Comparison of ENCODE assay signal across 2 cellular contexts in the genomic region with DNA sequence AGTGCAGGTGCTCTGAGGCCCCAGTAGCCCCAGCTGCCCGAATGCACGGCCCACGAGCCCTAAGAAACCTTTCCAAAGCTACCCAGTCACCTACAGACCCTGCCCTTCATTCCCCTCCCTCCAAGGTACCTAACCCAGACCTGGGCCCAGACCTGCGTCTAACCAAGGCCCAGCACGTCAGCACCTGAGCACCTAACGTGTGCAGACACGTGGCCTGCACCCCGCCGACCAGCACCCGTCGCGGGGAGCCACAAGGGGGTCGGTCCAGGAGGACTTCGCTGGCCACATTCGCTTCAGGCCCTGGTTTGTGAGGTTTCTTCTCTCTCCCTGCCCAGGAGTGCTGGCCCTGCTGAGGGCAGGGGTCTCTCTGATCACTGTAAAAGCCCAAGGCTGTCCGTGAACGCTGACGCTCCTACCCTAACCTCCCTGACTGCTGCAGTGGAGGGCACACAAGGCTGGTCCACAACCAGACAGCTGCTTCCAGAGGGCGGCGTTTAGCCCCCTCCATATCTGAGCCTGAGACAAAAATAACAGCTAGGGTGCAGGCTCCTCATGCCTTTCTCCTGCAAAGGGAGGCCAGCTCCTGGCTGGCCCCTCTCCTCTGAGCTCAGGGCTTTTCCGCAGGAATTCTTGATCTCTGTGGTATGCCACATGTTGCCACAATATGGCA.
TF ChIP-seq lines count a peak whose summit lies in the region.

No MANE protein-coding gene starts in this region.

TF ChIP-seq in SK-N-SH, 30 proteins besides CTCF, POLR2A, EP300 and RAD21 (continued from another document):
- TF ChIP-seq GABPA (IDR thresholded peaks at IDR 0.05; ENCODE audit: low read depth) (no peak), EZH2phosphoT487 (IDR thresholded peaks at IDR 0.05; ENCODE audit: borderline replicate concordance, low read depth) (no peak)

TF ChIP-seq in SK-N-SH treated with all-trans-retinoic acid at 6 μM for 48 hours, 23 proteins besides CTCF, POLR2A, EP300 and RAD21 (continued from another document):
- TF ChIP-seq RARB (CRISPR knock-in tag; IDR thresholded peaks at IDR 0.05), result no peak
- no peak for TF ChIP-seq TSHZ2 (CRISPR knock-in tag; IDR thresholded peaks at IDR 0.05)
- TF ChIP-seq TCF4 (CRISPR knock-in tag; IDR thresholded peaks at IDR 0.05; ENCODE audit: borderline replicate concordance), result no peak
- TF ChIP-seq, protein P1, sequence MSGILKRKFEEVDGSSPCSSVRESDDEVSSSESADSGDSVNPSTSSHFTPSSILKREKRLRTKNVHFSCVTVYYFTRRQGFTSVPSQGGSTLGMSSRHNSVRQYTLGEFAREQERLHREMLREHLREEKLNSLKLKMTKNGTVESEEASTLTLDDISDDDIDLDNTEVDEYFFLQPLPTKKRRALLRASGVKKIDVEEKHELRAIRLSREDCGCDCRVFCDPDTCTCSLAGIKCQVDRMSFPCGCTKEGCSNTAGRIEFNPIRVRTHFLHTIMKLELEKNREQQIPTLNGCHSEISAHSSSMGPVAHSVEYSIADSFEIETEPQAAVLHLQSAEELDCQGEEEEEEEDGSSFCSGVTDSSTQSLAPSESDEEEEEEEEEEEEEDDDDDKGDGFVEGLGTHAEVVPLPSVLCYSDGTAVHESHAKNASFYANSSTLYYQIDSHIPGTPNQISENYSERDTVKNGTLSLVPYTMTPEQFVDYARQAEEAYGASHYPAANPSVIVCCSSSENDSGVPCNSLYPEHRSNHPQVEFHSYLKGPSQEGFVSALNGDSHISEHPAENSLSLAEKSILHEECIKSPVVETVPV (CRISPR knock-in tag; IDR thresholded peaks at IDR 0.05), result no peak
- no peak for TF ChIP-seq PATZ1 (CRISPR knock-in tag; IDR thresholded peaks at IDR 0.05; ENCODE audit: borderline replicate concordance)
- no peak for TF ChIP-seq ARNTL (CRISPR knock-in tag; IDR thresholded peaks at IDR 0.05; ENCODE audit: borderline replicate concordance, low read depth)
